8 cellular contexts compared by ENCODE assay signal in the genomic region with DNA sequence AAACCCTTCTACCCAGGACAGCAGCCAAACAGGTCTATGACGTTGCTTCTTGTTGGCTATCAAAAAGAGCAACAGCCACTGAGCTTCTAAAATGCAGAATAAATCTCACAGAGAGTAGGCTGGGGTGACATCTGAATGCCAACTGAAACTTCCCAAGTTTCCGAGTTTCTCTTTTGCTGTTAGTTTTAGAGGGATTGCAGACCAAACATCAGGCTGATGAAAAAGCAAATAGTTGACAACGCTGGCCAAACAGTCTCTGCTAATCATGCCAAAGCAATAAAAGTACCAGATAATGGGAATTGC. TPM values are rescaled to one million over a fixed set of nuclear protein-coding genes. Genes with fewer than 3 reads are reported as not detected.
DNase-seq lines count a peak whose midpoint lies in the region; ATAC-seq and TF ChIP-seq lines count a peak whose summit lies in the region.

No MANE protein-coding gene starts in this region.

- H3K4me1 ChIP-seq in SK-N-SH (ENCODE audit: control insufficient read depth in 1 of 2, insufficient read depth in 2 of 2, low read depth in 1 of 2, low read length in 1 of 2) (peaks cover 7 to 12% of the 10 kb centered on the region in 2 experiments; a peak in 3 of 4 replicates), fibroblast of lung (ENCODE audit: control insufficient read depth, extremely low read depth, insufficient read depth, low read length) (no peaks in the 10 kb centered on the region), rectal smooth muscle tissue (ENCODE audit: control insufficient read depth, insufficient read depth, low read length) (peaks cover 15% of the 10 kb centered on the region)

- H3K4me3 ChIP-seq in GM08714 (ENCODE audit: low read length): peak overlapping the region; percentile 69
- peak overlapping the region; percentile 84 to 96 for H3K4me3 ChIP-seq in SK-N-SH (ENCODE audit: low read depth in 2 of 2, low read length in 1 of 2)
- peak overlapping the region; percentile 68 to 91 (median 86) for H3K4me3 ChIP-seq in fibroblast of lung (replicated peaks in 1 of 4; ENCODE audit: control extremely low read depth in 1 of 4, insufficient read depth in 1 of 4, low read depth in 3 of 4, low read length in 4 of 4)
- H3K4me3 ChIP-seq in rectal smooth muscle tissue (ENCODE audit: low read length): peak overlapping the region; percentile 92

- H2AFZ ChIP-seq in SK-N-SH (ENCODE audit: low read depth) (peak overlapping the region; percentile 90), fibroblast of lung (ENCODE audit: low read length) (peak overlapping the region; percentile 66)

- no peak for DNase-seq in SK-N-SH
- no peak for DNase-seq in fibroblast of lung (ENCODE audit: low read depth in 2 of 2)
- no peak for DNase-seq in A172 (ENCODE audit: low spot score)
- no peak for DNase-seq in stimulated activated naive CD4-positive, alpha-beta T cell treated with Interleukin-2 at 50 U/mL for 16 hours (lab: John Stamatoyannopoulos, UW)
- no peak for DNase-seq in DMS153 (lab: John Stamatoyannopoulos, UW)

- H4K20me1 ChIP-seq in SK-N-SH (ENCODE audit: insufficient read depth) (no peaks in the 10 kb centered on the region; the same call in 1 of the 2 replicates), fibroblast of lung (ENCODE audit: control insufficient read depth, extremely low read depth, insufficient read depth, low read length) (no peaks in the 10 kb centered on the region)

- POLR2A ChIA-PET in SK-N-SH (lab: Yijun Ruan, JAX): interaction anchor here (1.0 to 1.4 kb wide), 2 partner anchors 11 to 738 kb away, joined by 4 read pairs; no protein-coding TSS in a partner anchor

- H3K9ac ChIP-seq in SK-N-SH (peak overlapping the region; percentile 92), fibroblast of lung (ENCODE audit: insufficient read depth, low read length) (peak overlapping the region; percentile 57), rectal smooth muscle tissue (ENCODE audit: low read length) (peak overlapping the region; percentile 38)

- peaks cover 41% of the 10 kb centered on the region for H3K79me2 ChIP-seq in SK-N-SH (ENCODE audit: insufficient read depth)
- H3K79me2 ChIP-seq in fibroblast of lung (ENCODE audit: control insufficient read depth, insufficient read depth, low read length): peaks cover 31% of the 10 kb centered on the region

- H3K36me3 ChIP-seq in SK-N-SH (replicated peaks in 1 of 2; ENCODE audit: control insufficient read depth in 1 of 2, insufficient read depth in 2 of 2, low read length in 1 of 2) (peaks cover 10 to 15% of the 10 kb centered on the region in 2 experiments), fibroblast of lung (ENCODE audit: control insufficient read depth, insufficient read depth, low read length) (no peaks in the 10 kb centered on the region), rectal smooth muscle tissue (ENCODE audit: control insufficient read depth, insufficient read depth, low read length) (no peaks in the 10 kb centered on the region)

- WGBS in SK-N-SH (ENCODE audit: low lambda C conversion rate): 11% methylated on average over 3 of the region's 3 CpGs

- H3K9me2 ChIP-seq in SK-N-SH: no peaks in the 10 kb centered on the region

- no peak for ATAC-seq in esophagus mucosa

- H3K27me3 ChIP-seq in SK-N-SH (ENCODE audit: insufficient read depth): no peaks in the 10 kb centered on the region
- no peaks in the 10 kb centered on the region for H3K27me3 ChIP-seq in fibroblast of lung (ENCODE audit: control insufficient read depth, insufficient read depth, low read length)
- no peaks in the 10 kb centered on the region for H3K27me3 ChIP-seq in rectal smooth muscle tissue (ENCODE audit: control insufficient read depth, insufficient read depth, low read length)

- TF ChIP-seq EP300 in SK-N-SH (IDR thresholded peaks at IDR 0.05; ENCODE audit: borderline replicate concordance in 1 of 2, low read depth in 1 of 2, low read length in 1 of 2): peak in 1 of 2 experiments; percentile 47; a peak in 1 of 4 replicates

- no peak for TF ChIP-seq RAD21 in SK-N-SH (IDR thresholded peaks at IDR 0.05; ENCODE audit: low read length)

- H3K4me2 ChIP-seq in SK-N-SH (peak overlapping the region; percentile 85), fibroblast of lung (ENCODE audit: extremely low read depth, insufficient read depth, low read length) (peak overlapping the region; percentile 98)

- no peaks in the 10 kb centered on the region for H3F3A ChIP-seq in SK-N-SH (replicated peaks; ENCODE audit: insufficient read depth)

- no peaks in the 10 kb centered on the region for H3K9me3 ChIP-seq in SK-N-SH
- no peaks in the 10 kb centered on the region for H3K9me3 ChIP-seq in fibroblast of lung (ENCODE audit: control insufficient read depth, insufficient read depth, low read depth, low read length)

- CTCF ChIA-PET in SK-N-SH (lab: Yijun Ruan, JAX): interaction anchor here (0.9 kb wide), 1 partner anchor 16 kb away, joined by 3 read pairs; no protein-coding TSS in a partner anchor

- TF ChIP-seq CTCF in SK-N-SH (IDR thresholded peaks at IDR 0.05) (no peak), fibroblast of lung (conservative IDR thresholded peaks at IDR 0.05 in 1 of 2, IDR thresholded peaks at IDR 0.05 in 1 of 2; ENCODE audit: low read depth in 1 of 2, low read length in 2 of 2) (no peak)

- H3K27ac ChIP-seq in SK-N-SH (ENCODE audit: low read depth in 2 of 2, low read length in 1 of 2): peak overlapping the region; percentile 94 to 99
- H3K27ac ChIP-seq in fibroblast of lung (ENCODE audit: insufficient read depth, low read length): peak overlapping the region; percentile 97
- H3K27ac ChIP-seq in rectal smooth muscle tissue (ENCODE audit: low read depth, low read length): peak overlapping the region; percentile 92

TF ChIP-seq in SK-N-SH, 30 proteins besides CTCF, POLR2A, EP300 and RAD21:
- TF ChIP-seq, protein P1, sequence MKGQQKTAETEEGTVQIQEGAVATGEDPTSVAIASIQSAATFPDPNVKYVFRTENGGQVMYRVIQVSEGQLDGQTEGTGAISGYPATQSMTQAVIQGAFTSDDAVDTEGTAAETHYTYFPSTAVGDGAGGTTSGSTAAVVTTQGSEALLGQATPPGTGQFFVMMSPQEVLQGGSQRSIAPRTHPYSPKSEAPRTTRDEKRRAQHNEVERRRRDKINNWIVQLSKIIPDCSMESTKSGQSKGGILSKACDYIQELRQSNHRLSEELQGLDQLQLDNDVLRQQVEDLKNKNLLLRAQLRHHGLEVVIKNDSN (IDR thresholded peaks at IDR 0.05; ENCODE audit: borderline replicate concordance, low read depth): no peak
- 0 out of 2 replicates have a peak, but pooled peaks have one; percentile 4 for TF ChIP-seq ZBTB33 (IDR thresholded peaks at IDR 0.05; ENCODE audit: borderline replicate concordance, low read depth)
- no peak for TF ChIP-seq TCF12 (IDR thresholded peaks at IDR 0.05)
- no peak for TF ChIP-seq RCOR1 (IDR thresholded peaks at IDR 0.05; ENCODE audit: low read length)
- TF ChIP-seq NFIC (IDR thresholded peaks at IDR 0.05; ENCODE audit: borderline replicate concordance): 0 out of 2 replicates have a peak, but pooled peaks have one; percentile 1
- peak; percentile 89 for TF ChIP-seq REST (IDR thresholded peaks at IDR 0.05; ENCODE audit: low read depth, low read length)

RNA-seq across cellular contexts. Expression of gene CBLB, which starts 0.7 kb away (rescaled TPM):
- polyA plus RNA-seq in SK-N-SH (2012; rRNA removed) (4.4 and 5.1 TPM in 2 replicates), fibroblast of lung (14.6 and 28.5 TPM in 2 replicates)
- polyA plus RNA-seq in SK-N-SH (2012; cell fraction: cytosol; rRNA removed): 3.5 TPM in 2 replicates
- 13.9 and 16.6 TPM in 2 replicates for polyA plus RNA-seq in SK-N-SH (2012; cell fraction: nucleus; rRNA removed)
- total RNA-seq in fibroblast of lung (19.8 and 26.9 TPM in 2 replicates), esophagus mucosa (11.0 TPM)
- polyA plus RNA-seq in fibroblast of lung (2012): 7.0 and 23.6 TPM in 2 replicates
- polyA minus RNA-seq in fibroblast of lung (ENCODE audit: low replicate concordance): 10.2 and 20.1 TPM in 2 replicates
- total RNA-seq in A172 (2014; rRNA removed; shearing (Covaris generic)): 21.1 and 36.6 TPM in 2 replicates

Comparison
In these comparisons a context has a peak if more than half of its experiments do, and no peak if none do; other contexts are left out.
1. H3K9ac ChIP-seq: peak in every context shown above with its lines; median percentile 92 in SK-N-SH; 57 in fibroblast of lung; 38 in rectal smooth muscle tissue.